ENCODE assay signal across 15 cellular contexts in genomic region chr1:47417129-47418044, GRCh38. TPM values are rescaled to one million over a fixed set of nuclear protein-coding genes. Genes with fewer than 3 reads are reported as not detected.
DNase-seq lines count a peak whose midpoint lies in the region; ATAC-seq, FAIRE-seq and TF ChIP-seq lines count a peak whose summit lies in the region.
"Had no signal": no experiment of that assay in that cellular context is flagged by ENCODE, and none has a peak within 500 bp of the region (broad histone marks: within the 10 kb centered on the region; RNA-seq: fewer than 3 reads in every experiment).

No MANE protein-coding gene starts in this region.

- H3K27me3 Mint-ChIP-seq in activated CD8-positive, alpha-beta T cell treated with anti-CD3 and anti-CD28 coated beads, Interleukin-2, amount 10 ng/mL, durations not matched to agents 7 days and 5 days (ENCODE audit: low read depth), result peaks cover 51% of the 10 kb centered on the region
- H3K27me3 Mint-ChIP-seq in activated CD8-positive, alpha-beta T cell treated with anti-CD3 and anti-CD28 coated beads for 36 hours, result peaks cover 32% of the 10 kb centered on the region
- peaks cover 59% of the 10 kb centered on the region for H3K27me3 Mint-ChIP-seq in activated naive CD8-positive, alpha-beta T cell treated with anti-CD3 and anti-CD28 coated beads, Interleukin-2, amount 10 ng/mL, durations not matched to agents 7 days and 5 days
- peaks cover 72% of the 10 kb centered on the region for H3K27me3 Mint-ChIP-seq in stimulated activated naive CD8-positive, alpha-beta T cell treated with anti-CD3 and anti-CD28 coated beads, Interleukin-15, amount 100 ng/mL, for 72 hours

- intact Hi-C loops in activated CD8-positive, alpha-beta T cell treated with anti-CD3 and anti-CD28 coated beads for 36 hours (cut with micrococcal nuclease), result no loop called here
- intact Hi-C loops in uterus (cut with DNase I; ENCODE audit: low total_unique reads), result no loop called here

- no peak overlapping the region for H3K4me3 Mint-ChIP-seq in activated CD8-positive, alpha-beta T cell treated with anti-CD3 and anti-CD28 coated beads, Interleukin-2, amount 10 ng/mL, durations not matched to agents 7 days and 5 days
- H3K4me3 Mint-ChIP-seq in activated CD8-positive, alpha-beta T cell treated with anti-CD3 and anti-CD28 coated beads for 36 hours, result no peak overlapping the region
- peak overlapping the region; percentile 10 for H3K4me3 Mint-ChIP-seq in activated naive CD8-positive, alpha-beta T cell treated with anti-CD3 and anti-CD28 coated beads, Interleukin-2, amount 10 ng/mL, durations not matched to agents 7 days and 5 days
- H3K4me3 Mint-ChIP-seq in stimulated activated naive CD8-positive, alpha-beta T cell treated with anti-CD3 and anti-CD28 coated beads, Interleukin-15, amount 100 ng/mL, for 72 hours, result peak overlapping the region; percentile 49 to 58

- POLR2A ChIA-PET in activated CD8-positive, alpha-beta T cell treated with anti-CD3 and anti-CD28 coated beads, Interleukin-2, amount 10 ng/mL, durations not matched to agents 7 days and 5 days (lab: Charles Lee), result no interaction called here
- POLR2A ChIA-PET in activated CD8-positive, alpha-beta T cell treated with anti-CD3 and anti-CD28 coated beads for 36 hours (lab: Charles Lee), result no interaction called here
- POLR2A ChIA-PET in activated naive CD8-positive, alpha-beta T cell treated with anti-CD3 and anti-CD28 coated beads, Interleukin-2, amount 10 ng/mL, durations not matched to agents 7 days and 5 days (lab: Charles Lee), result no interaction called here

- FAIRE-seq in HTR-8/SVneo (lab: Jason Lieb, UNC), result no peak

- no peaks in the 10 kb centered on the region for H3K9me3 Mint-ChIP-seq in activated CD8-positive, alpha-beta T cell treated with anti-CD3 and anti-CD28 coated beads, Interleukin-2, amount 10 ng/mL, durations not matched to agents 7 days and 5 days (ENCODE audit: insufficient read depth)
- H3K9me3 Mint-ChIP-seq in activated CD8-positive, alpha-beta T cell treated with anti-CD3 and anti-CD28 coated beads for 36 hours, result no peaks in the 10 kb centered on the region
- no peaks in the 10 kb centered on the region for H3K9me3 Mint-ChIP-seq in activated naive CD8-positive, alpha-beta T cell treated with anti-CD3 and anti-CD28 coated beads, Interleukin-2, amount 10 ng/mL, durations not matched to agents 7 days and 5 days
- H3K9me3 Mint-ChIP-seq in stimulated activated naive CD8-positive, alpha-beta T cell treated with anti-CD3 and anti-CD28 coated beads, Interleukin-15, amount 100 ng/mL, for 72 hours, result no peaks in the 10 kb centered on the region

- H3K36me3 Mint-ChIP-seq in activated CD8-positive, alpha-beta T cell treated with anti-CD3 and anti-CD28 coated beads, Interleukin-2, amount 10 ng/mL, durations not matched to agents 7 days and 5 days (ENCODE audit: low read depth), result no peaks in the 10 kb centered on the region
- H3K36me3 Mint-ChIP-seq in activated CD8-positive, alpha-beta T cell treated with anti-CD3 and anti-CD28 coated beads for 36 hours (ENCODE audit: low read depth), result no peaks in the 10 kb centered on the region
- H3K36me3 Mint-ChIP-seq in activated naive CD8-positive, alpha-beta T cell treated with anti-CD3 and anti-CD28 coated beads, Interleukin-2, amount 10 ng/mL, durations not matched to agents 7 days and 5 days, result peaks cover 1% of the 10 kb centered on the region

- H3K4me3 ChIP-seq in uterus, result no peak overlapping the region

- no peak overlapping the region for H3K27ac Mint-ChIP-seq in activated CD8-positive, alpha-beta T cell treated with anti-CD3 and anti-CD28 coated beads, Interleukin-2, amount 10 ng/mL, durations not matched to agents 7 days and 5 days
- H3K27ac Mint-ChIP-seq in activated CD8-positive, alpha-beta T cell treated with anti-CD3 and anti-CD28 coated beads for 36 hours, result no peak overlapping the region
- peak overlapping the region; percentile 27 for H3K27ac Mint-ChIP-seq in activated naive CD8-positive, alpha-beta T cell treated with anti-CD3 and anti-CD28 coated beads, Interleukin-2, amount 10 ng/mL, durations not matched to agents 7 days and 5 days
- H3K27ac Mint-ChIP-seq in stimulated activated naive CD8-positive, alpha-beta T cell treated with anti-CD3 and anti-CD28 coated beads, Interleukin-15, amount 100 ng/mL, for 72 hours, result no peak overlapping the region

- no peaks in the 10 kb centered on the region for H3K4me1 ChIP-seq in uterus

- no peaks in the 10 kb centered on the region for H3K9me3 ChIP-seq in uterus
- H3K9me3 ChIP-seq: SK-N-SH had no signal

- no peak for TF ChIP-seq CTCF in activated CD8-positive, alpha-beta T cell treated with anti-CD3 and anti-CD28 coated beads for 36 hours (IDR thresholded peaks at IDR 0.05)
- no peak for TF ChIP-seq CTCF in uterus (IDR thresholded peaks at IDR 0.05)

- CTCF ChIA-PET in activated CD8-positive, alpha-beta T cell treated with anti-CD3 and anti-CD28 coated beads, Interleukin-2, amount 10 ng/mL, durations not matched to agents 7 days and 5 days (lab: Charles Lee), result interaction anchor here (1.0 to 2.5 kb wide), 5 partner anchors 14 to 308 kb away, joined by 3 to 10 read pairs (median 4); partner anchors contain the start of gene FOXD2
- CTCF ChIA-PET in activated CD8-positive, alpha-beta T cell treated with anti-CD3 and anti-CD28 coated beads for 36 hours (lab: Charles Lee), result interaction anchor here (0.9 to 4.3 kb wide), 4 partner anchors 19 to 293 kb away, joined by 3 to 21 read pairs (median 4); partner anchors contain the start of gene FOXD2

- ATAC-seq in activated CD8-positive, alpha-beta T cell treated with anti-CD3 and anti-CD28 coated beads, Interleukin-2, amount 10 ng/mL, durations not matched to agents 7 days and 5 days, result peak; percentile 40
- no peak for ATAC-seq in activated CD8-positive, alpha-beta T cell treated with anti-CD3 and anti-CD28 coated beads for 36 hours
- ATAC-seq in activated naive CD8-positive, alpha-beta T cell treated with anti-CD3 and anti-CD28 coated beads, Interleukin-2, amount 10 ng/mL, durations not matched to agents 7 days and 5 days (ENCODE audit: low read depth), result no peak
- ATAC-seq in left lobe of liver, result peak; percentile 19
- ATAC-seq in stimulated activated naive CD8-positive, alpha-beta T cell treated with anti-CD3 and anti-CD28 coated beads, Interleukin-15, amount 100 ng/mL, for 72 hours, result peak; percentile 24
- ATAC-seq: right cardiac atrium had no signal

- peaks cover 0 to 15% of the 10 kb centered on the region in 2 donors for H3K27me3 ChIP-seq in uterus

- TF ChIP-seq POLR2A in uterus (IDR thresholded peaks at IDR 0.05), result no peak

- DNase-seq in activated CD8-positive, alpha-beta T cell treated with anti-CD3 and anti-CD28 coated beads, Interleukin-2, amount 10 ng/mL, durations not matched to agents 7 days and 5 days, result no peak
- no peak for DNase-seq in activated CD8-positive, alpha-beta T cell treated with anti-CD3 and anti-CD28 coated beads for 36 hours
- DNase-seq in activated naive CD8-positive, alpha-beta T cell treated with anti-CD3 and anti-CD28 coated beads, Interleukin-2, amount 10 ng/mL, durations not matched to agents 7 days and 5 days, result no peak
- DNase-seq in left lobe of liver (ENCODE audit: low spot score) (no peak), HTR-8/SVneo (ENCODE audit: insufficient read length, low spot score) (no peak), uterus (no peak)
- DNase-seq in stimulated activated naive CD8-positive, alpha-beta T cell treated with anti-CD3 and anti-CD28 coated beads, Interleukin-15, amount 100 ng/mL, for 72 hours, result no peak
- no peak for DNase-seq in stimulated activated naive CD4-positive, alpha-beta T cell (lab: John Stamatoyannopoulos, UW)
- DNase-seq: activated effector memory CD4-positive, alpha-beta T cell treated with Interleukin-2 at 50 U/mL for 16 hours; NCI-H1048; NCI-H226; right cardiac atrium had no signal

- peaks cover 7% of the 10 kb centered on the region for H3K4me1 Mint-ChIP-seq in activated CD8-positive, alpha-beta T cell treated with anti-CD3 and anti-CD28 coated beads, Interleukin-2, amount 10 ng/mL, durations not matched to agents 7 days and 5 days (ENCODE audit: low read depth)
- H3K4me1 Mint-ChIP-seq in activated CD8-positive, alpha-beta T cell treated with anti-CD3 and anti-CD28 coated beads for 36 hours (ENCODE audit: low read depth), result peaks cover 6% of the 10 kb centered on the region
- peaks cover 4% of the 10 kb centered on the region for H3K4me1 Mint-ChIP-seq in activated naive CD8-positive, alpha-beta T cell treated with anti-CD3 and anti-CD28 coated beads, Interleukin-2, amount 10 ng/mL, durations not matched to agents 7 days and 5 days
- H3K4me1 Mint-ChIP-seq in stimulated activated naive CD8-positive, alpha-beta T cell treated with anti-CD3 and anti-CD28 coated beads, Interleukin-15, amount 100 ng/mL, for 72 hours, result peaks cover 13% of the 10 kb centered on the region

- H3K27ac ChIP-seq in uterus, result no peak overlapping the region

- H3K36me3 ChIP-seq in uterus, result no peaks in the 10 kb centered on the region

RNA-seq across cellular contexts. Expression of gene FOXE3, which starts 1.3 kb away (rescaled TPM):
- total RNA-seq in activated CD8-positive, alpha-beta T cell treated with anti-CD3 and anti-CD28 coated beads, Interleukin-2, amount 10 ng/mL, durations not matched to agents 7 days and 5 days, result not detected
- total RNA-seq in activated CD8-positive, alpha-beta T cell treated with anti-CD3 and anti-CD28 coated beads for 36 hours, result not detected
- total RNA-seq in activated naive CD8-positive, alpha-beta T cell treated with anti-CD3 and anti-CD28 coated beads, Interleukin-2, amount 10 ng/mL, durations not matched to agents 7 days and 5 days, result not detected
- total RNA-seq in left lobe of liver (not detected), uterus (under 1 TPM in 1 of 4 donors, not detected in 3; 0.27 TPM)
- total RNA-seq: fibroblast of lung, right cardiac atrium, temporal lobe had no signal

RNA-seq across cellular contexts. Expression of gene FOXD2, which starts 20.5 kb away (rescaled TPM):
- under 1 TPM; 0.24 to 0.31 TPM for total RNA-seq in activated CD8-positive, alpha-beta T cell treated with anti-CD3 and anti-CD28 coated beads, Interleukin-2, amount 10 ng/mL, durations not matched to agents 7 days and 5 days
- under 1 TPM; 0.11 to 0.18 TPM for total RNA-seq in activated CD8-positive, alpha-beta T cell treated with anti-CD3 and anti-CD28 coated beads for 36 hours
- total RNA-seq in activated naive CD8-positive, alpha-beta T cell treated with anti-CD3 and anti-CD28 coated beads, Interleukin-2, amount 10 ng/mL, durations not matched to agents 7 days and 5 days, result under 1 TPM; 0.50 to 0.71 TPM
- 0.55 TPM for total RNA-seq in left lobe of liver
- under 1 TPM in 2 of 4 donors, not detected in 2; 0.62 to 0.67 TPM for total RNA-seq in uterus

Comparison
In these comparisons a context has a peak if more than half of its experiments do, and no peak if none do; other contexts are left out.
1. ATAC-seq: peak in activated CD8-positive, alpha-beta T cell treated with anti-CD3 and anti-CD28 coated beads, Interleukin-2, amount 10 ng/mL, durations not matched to agents 7 days and 5 days (single experiment), left lobe of liver (single experiment) and stimulated activated naive CD8-positive, alpha-beta T cell treated with anti-CD3 and anti-CD28 coated beads, Interleukin-15, amount 100 ng/mL, for 72 hours (single experiment); none in activated CD8-positive, alpha-beta T cell treated with anti-CD3 and anti-CD28 coated beads for 36 hours (single experiment) and activated naive CD8-positive, alpha-beta T cell treated with anti-CD3 and anti-CD28 coated beads, Interleukin-2, amount 10 ng/mL, durations not matched to agents 7 days and 5 days (single experiment).
2. H3K4me3 Mint-ChIP-seq: peak in activated naive CD8-positive, alpha-beta T cell treated with anti-CD3 and anti-CD28 coated beads, Interleukin-2, amount 10 ng/mL, durations not matched to agents 7 days and 5 days (single experiment) and stimulated activated naive CD8-positive, alpha-beta T cell treated with anti-CD3 and anti-CD28 coated beads, Interleukin-15, amount 100 ng/mL, for 72 hours (2 of 2); none in activated CD8-positive, alpha-beta T cell treated with anti-CD3 and anti-CD28 coated beads, Interleukin-2, amount 10 ng/mL, durations not matched to agents 7 days and 5 days (single experiment) and activated CD8-positive, alpha-beta T cell treated with anti-CD3 and anti-CD28 coated beads for 36 hours (single experiment).